ENCODE assay signal across 29 cellular contexts in genomic region chr6:74480561-74480960, GRCh38.
"Had no signal": no experiment of that assay in that cellular context is flagged by ENCODE, and none has a peak within 500 bp of the region (broad histone marks: within the 10 kb centered on the region; RNA-seq: fewer than 3 reads in every experiment).

No MANE protein-coding gene starts in this region.

- H3K27me3 ChIP-seq: esophagus muscularis mucosa, heart right ventricle, neutrophil, ovary, right lobe of liver, vagina had no signal

- ATAC-seq: activated naive CD4-positive, alpha-beta T cell treated with anti-CD3 and anti-CD28 coated beads, Interleukin-2, amount 50 U/mL, for 72 hours; activated T-cell treated with anti-CD3 and anti-CD28 coated beads, Interleukin-2, amount 50 U/mL, for 72 hours; heart right ventricle; mucosa of descending colon; natural killer cell treated with Interleukin-12 subunit alpha and Interleukin-12 subunit beta and Interleukin-15 and Interleukin-18, amount 100 ng/mL, for 72 hours; right lobe of liver; stimulated activated effector memory CD8-positive, alpha-beta T cell treated with anti-CD3 and anti-CD28 coated beads, Interleukin-12 subunit alpha, Interleukin-12 subunit beta, amount 100 ng/mL, for 72 hours had no signal

- H3K9me3 ChIP-seq: esophagus muscularis mucosa, mucosa of descending colon, neutrophil, ovary, right lobe of liver, vagina had no signal

- H3K36me3 ChIP-seq: esophagus muscularis mucosa, heart right ventricle, left ventricle myocardium inferior, neutrophil, ovary, right lobe of liver, vagina had no signal

- H3K27ac ChIP-seq: esophagus muscularis mucosa, heart right ventricle, left ventricle myocardium inferior, neutrophil, ovary, right lobe of liver, skin epidermis, vagina, VCaP had no signal

- FAIRE-seq: bronchial epithelial cell, colon, TTC549 had no signal

- H3K4me3 ChIP-seq: esophagus muscularis mucosa, heart right ventricle, left ventricle myocardium inferior, lung, mucosa of descending colon, ovary, right lobe of liver, skin epidermis, vagina had no signal

- DNase-seq: activated CD4-positive, alpha-beta T cell treated with anti-CD3 and anti-CD28 coated beads for 4 hours; activated CD4-positive, alpha-beta T cell treated with anti-CD3 and anti-CD28 coated beads, Interleukin-2, amount 50 U/mL, for 4 hours; activated naive CD4-positive, alpha-beta T cell; activated T-cell treated with anti-CD3 and anti-CD28 coated beads for 4 hours; activated T-cell treated with anti-CD3 and anti-CD28 coated beads, Interleukin-2, amount 50 U/mL, for 72 hours; anterior cingulate cortex; dermis blood vessel endothelial cell; effector CD4-positive, alpha-beta T cell; heart right ventricle; left ventricle myocardium inferior; mucosa of descending colon; ovary; right lobe of liver; stimulated activated CD4-positive, alpha-beta T cell treated with anti-CD3 and anti-CD28 coated beads, Interleukin-12 subunit alpha, Interleukin-12 subunit beta, amount 100 ng/mL, for 4 hours; stimulated activated CD4-positive, alpha-beta T cell treated with anti-CD3 and anti-CD28 coated beads, Interleukin-4, amount 100 ng/mL, for 24 hours; substantia nigra; T-helper 9 cell had no signal

- H3K4me1 ChIP-seq: heart right ventricle, left ventricle myocardium inferior, right lobe of liver, vagina had no signal
